ENCODE assay signal across 15 cellular contexts in genomic region chr10:86262671-86263165, GRCh38.
DNase-seq lines count a peak whose midpoint lies in the region; ATAC-seq and TF ChIP-seq lines count a peak whose summit lies in the region.
"Had no signal": no experiment of that assay in that cellular context is flagged by ENCODE, and none has a peak within 500 bp of the region (broad histone marks: within the 10 kb centered on the region; RNA-seq: fewer than 3 reads in every experiment).

No MANE protein-coding gene starts in this region.

- TF ChIP-seq CTCF in H9 (conservative IDR thresholded peaks at IDR 0.05) (no peak), coronary artery (IDR thresholded peaks at IDR 0.05) (no peak), stomach (IDR thresholded peaks at IDR 0.05) (no peak), ovary (IDR thresholded peaks at IDR 0.05) (no peak)

- no peak overlapping the region for H2AFZ ChIP-seq in H9 (ENCODE audit: low read length)

- no peaks in the 10 kb centered on the region for H4K20me1 ChIP-seq in H9 (ENCODE audit: control insufficient read depth, insufficient read depth, insufficient read length)

- no peak overlapping the region for H3K14ac ChIP-seq in H9 (ENCODE audit: insufficient read depth, low read length)

- no peaks in the 10 kb centered on the region for H3K36me3 ChIP-seq in stomach
- no peaks in the 10 kb centered on the region for H3K36me3 ChIP-seq in ovary
- H3K36me3 ChIP-seq: SJCRH30 had no signal

- no peak overlapping the region for H3K4ac ChIP-seq in H9 (ENCODE audit: low read depth, low read length)

- peak overlapping the region; percentile 15 for H3K4me3 ChIP-seq in coronary artery
- peak overlapping the region; percentile 4 to 17 (median 6) for H3K4me3 ChIP-seq in stomach
- no peak overlapping the region for H3K4me3 ChIP-seq in ovary
- H3K4me3 ChIP-seq: SJCRH30 had no signal

- H3K27ac Mint-ChIP-seq in H9, result peak overlapping the region in 1 of 3 experiments; percentile 94; a peak in 1 of 7 replicates
- H3K27ac Mint-ChIP-seq: CD4-positive, CD25-positive, alpha-beta regulatory T cell; dendritic cell treated with granulocyte-macrophage colony-stimulating factor and Interleukin-4, amounts not matched to agents 40 ng/mL and 50 ng/mL, for 4 days had no signal

- H3K4me3 Mint-ChIP-seq in H9, result no peak overlapping the region; a peak in 1 of 5 replicates
- H3K4me3 Mint-ChIP-seq: CD4-positive, CD25-positive, alpha-beta regulatory T cell; dendritic cell treated with granulocyte-macrophage colony-stimulating factor and Interleukin-4, amounts not matched to agents 40 ng/mL and 50 ng/mL, for 4 days; neural crest cell had no signal

- H2BK15ac ChIP-seq in H9 (ENCODE audit: low read depth, low read length), result no peak overlapping the region

- H3K4me1 Mint-ChIP-seq in H9, result peaks cover 38 to 43% of the 10 kb centered on the region in 2 experiments

- H3K56ac ChIP-seq in H9 (ENCODE audit: insufficient read length, low read depth, low read length), result no peak overlapping the region

- H4K8ac ChIP-seq in H9 (replicated peaks; ENCODE audit: insufficient read length, low read depth, low read length), result no peak overlapping the region

- H3K4me2 ChIP-seq in H9 (ENCODE audit: insufficient read depth, insufficient read length, low read length), result no peak overlapping the region

- no peaks in the 10 kb centered on the region for H3K79me2 ChIP-seq in H9 (ENCODE audit: insufficient read depth, low read length)

- H3K27me3 ChIP-seq in H9 (ENCODE audit: insufficient read depth, low read length) (no peaks in the 10 kb centered on the region), stomach (peaks cover 0 to 55% (median 10%) of the 10 kb centered on the region in 3 donors), ovary (no peaks in the 10 kb centered on the region)
- H3K27me3 ChIP-seq: SJCRH30 had no signal

- H3K9me3 Mint-ChIP-seq in H9, result peaks cover 2 to 3% of the 10 kb centered on the region in 2 experiments; a peak in 2 of 5 replicates
- H3K9me3 Mint-ChIP-seq: CD4-positive, CD25-positive, alpha-beta regulatory T cell; dendritic cell treated with granulocyte-macrophage colony-stimulating factor and Interleukin-4, amounts not matched to agents 40 ng/mL and 50 ng/mL, for 4 days; neural crest cell had no signal

- no peak overlapping the region for H2BK12ac ChIP-seq in H9 (ENCODE audit: insufficient read length, low read depth, low read length)

- no peaks in the 10 kb centered on the region; the same call in 1 of the 2 replicates for H3K4me1 ChIP-seq in H9 (ENCODE audit: insufficient read depth, low read length)
- H3K4me1 ChIP-seq in stomach, result peaks cover 10 to 20% (median 14%) of the 10 kb centered on the region in 4 donors
- no peaks in the 10 kb centered on the region for H3K4me1 ChIP-seq in ovary (ENCODE audit: insufficient read depth)
- H3K4me1 ChIP-seq: SJCRH30 had no signal

- H3K9me3 ChIP-seq in H9 (ENCODE audit: control insufficient read depth, low read depth, low read length) (no peaks in the 10 kb centered on the region), stomach (no peaks in the 10 kb centered on the region), ovary (no peaks in the 10 kb centered on the region)
- H3K9me3 ChIP-seq: SJCRH30 had no signal

- no peak overlapping the region for H2BK5ac ChIP-seq in H9 (ENCODE audit: insufficient read length, low read length)

- WGBS in H9 (ENCODE audit: extremely low coverage, insufficient read length, low lambda C conversion rate), result no CpG with 5 or more reads among the region's 28 CpGs
- WGBS in stomach, 5 donors, result 15 to 35% (median 16%) methylated on average over 15 to 28 of the region's 28 CpGs
- 10 to 16% (median 12%) methylated on average over 25 to 28 of the region's 28 CpGs for WGBS in ovary, 3 donors

- no peak overlapping the region for H3K23ac ChIP-seq in H9 (ENCODE audit: insufficient read length, low read depth, low read length)

- H3K9ac ChIP-seq in H9 (ENCODE audit: extremely low read depth, insufficient read length, low read length), result no peak overlapping the region

- H3K36me3 Mint-ChIP-seq in H9 (ENCODE audit: insufficient read depth in 1 of 3, low read depth in 3 of 3), result no peaks in the 10 kb centered on the region
- H3K36me3 Mint-ChIP-seq: CD4-positive, CD25-positive, alpha-beta regulatory T cell had no signal

- H3K23me2 ChIP-seq in H9 (ENCODE audit: insufficient read length, low read depth, low read length, poor library complexity, severe bottlenecking), result no peaks in the 10 kb centered on the region

- no peak overlapping the region for H4K91ac ChIP-seq in H9 (ENCODE audit: insufficient read length, low read depth, low read length)

- DNase-seq in H9, result peak; percentile 46
- peak; percentile 41 for DNase-seq in coronary artery (ENCODE audit: low spot score)
- DNase-seq in medulla oblongata (ENCODE audit: extremely low spot score), result peak; percentile 92
- DNase-seq in stomach, result peak; percentile 13
- no peak for DNase-seq in ovary
- DNase-seq in activated CD4-positive, CD25-positive, alpha-beta regulatory T cell (lab: John Stamatoyannopoulos, UW), result no peak
- DNase-seq: GDM1, KG1, kidney glomerular epithelial cell, SJCRH30 had no signal

- no peak overlapping the region for H2BK120ac ChIP-seq in H9 (ENCODE audit: low read depth, low read length, poor library complexity, severe bottlenecking)

- H2AK5ac ChIP-seq in H9 (ENCODE audit: insufficient read length, low read length), result no peak overlapping the region

- no peak for ATAC-seq in GM18870 (IDR thresholded peaks at IDR 0.05; ENCODE audit: unreplicated experiment)
- ATAC-seq in GM21717 (IDR thresholded peaks at IDR 0.05; ENCODE audit: unreplicated experiment), result no peak

- TF ChIP-seq EP300 in stomach (IDR thresholded peaks at IDR 0.05), result no peak
- TF ChIP-seq EP300 in ovary (IDR thresholded peaks at IDR 0.05), result no peak

- no peak overlapping the region for H4K5ac ChIP-seq in H9 (ENCODE audit: insufficient read length, low read depth, low read length)

- no peak overlapping the region for H2BK20ac ChIP-seq in H9 (ENCODE audit: low read depth, low read length, poor library complexity, severe bottlenecking)

- intact Hi-C loops in stomach (cut with DNase I; ENCODE audit: low total_unique reads) (no loop called here), ovary (cut with DNase I) (no loop called here)

- H3K27ac ChIP-seq in H9 (ENCODE audit: insufficient read length, low read depth, low read length) (no peak overlapping the region), coronary artery (no peak overlapping the region), stomach (no peak overlapping the region), ovary (no peak overlapping the region)
- H3K27ac ChIP-seq: SJCRH30 had no signal

- peaks cover 27% of the 10 kb centered on the region for H3K27me3 Mint-ChIP-seq in H9 (ENCODE audit: low read depth)

- TF ChIP-seq POLR2A in stomach (IDR thresholded peaks at IDR 0.05), result no peak
- TF ChIP-seq POLR2A in ovary (IDR thresholded peaks at IDR 0.05), result no peak

- H3K79me1 ChIP-seq in H9 (ENCODE audit: insufficient read depth, low read depth, low read length, poor library complexity, severe bottlenecking), result no peaks in the 10 kb centered on the region

- no peak overlapping the region for H3K18ac ChIP-seq in H9 (ENCODE audit: insufficient read length, low read depth, low read length)

- H3T11ph ChIP-seq in H9 (ENCODE audit: low read length), result no peak overlapping the region

Comparison
In these comparisons a context has a peak if more than half of its experiments do, and no peak if none do; other contexts are left out.
1. DNase-seq: peak in H9 (single experiment), coronary artery (single experiment), medulla oblongata (single experiment) and stomach (single experiment); none in ovary (0 of 5) and activated CD4-positive, CD25-positive, alpha-beta regulatory T cell (0 of 4).